In the genomic region with DNA sequence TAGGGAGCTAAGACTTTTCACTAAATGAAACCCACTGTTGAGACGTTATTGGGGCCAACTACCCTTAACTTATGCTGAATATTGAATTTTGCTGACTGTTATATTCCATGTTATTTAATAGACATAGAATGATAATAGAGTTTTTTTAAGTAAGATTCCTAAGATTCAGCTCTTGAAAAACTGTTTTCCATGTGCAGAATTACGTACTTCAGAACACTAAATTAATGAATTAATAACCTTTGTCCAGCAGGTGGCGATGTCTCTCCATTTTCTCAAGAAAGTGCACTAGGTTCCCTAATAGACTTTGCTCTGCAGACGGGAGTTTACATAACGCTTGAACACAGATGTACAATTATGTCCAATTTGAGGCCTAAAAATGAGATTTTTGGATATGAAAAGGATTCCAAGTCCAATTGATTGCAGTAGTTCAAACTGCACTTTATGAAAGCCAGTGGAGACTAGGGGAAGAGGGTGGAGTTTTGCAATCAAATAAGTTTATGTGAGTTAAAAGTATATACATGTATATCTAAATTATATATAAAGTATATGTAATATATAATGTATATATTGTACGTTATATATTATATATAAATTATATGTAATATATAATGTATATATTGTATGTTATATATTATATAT, we compare ENCODE assay signal across 8 cellular contexts.
DNase-seq lines count a peak whose midpoint lies in the region; ATAC-seq and TF ChIP-seq lines count a peak whose summit lies in the region.

No MANE protein-coding gene starts in this region.

- no peak overlapping the region for H2AK9ac ChIP-seq in IMR-90 (replicated peaks; ENCODE audit: low read depth, low read length, poor library complexity)

- H3K27ac ChIP-seq in IMR-90 (ENCODE audit: insufficient read depth, low read length) (no peak overlapping the region), tibial nerve (no peak overlapping the region)

- no peak overlapping the region for H4K5ac ChIP-seq in IMR-90 (ENCODE audit: low read depth, low read length)

- no peak for TF ChIP-seq POLR2A in IMR-90 (IDR thresholded peaks at IDR 0.05; ENCODE audit: low read depth, low read length)
- TF ChIP-seq POLR2A in tibial nerve (IDR thresholded peaks at IDR 0.05), result no peak

- H3K36me3 ChIP-seq in IMR-90 (ENCODE audit: control insufficient read depth, insufficient read depth, low read length), result no peaks in the 10 kb centered on the region
- peaks cover 0 to 20% (median 0%) of the 10 kb centered on the region in 3 donors for H3K36me3 ChIP-seq in tibial nerve

- DNase-seq in DMS 273 treated with DMSO at 0.1 percent for 48 hours (lab: John Stamatoyannopoulos, UW) (peak; percentile 67), IMR-90 (peak; percentile 95), NOMO-1 (lab: John Stamatoyannopoulos, UW; ENCODE audit: unreplicated experiment in 2 of 2) (peak; percentile 61 to 88), natural killer cell (peak; percentile 34), tibial nerve (ENCODE audit: low spot score in 2 of 2) (peak in 1 of 2 donors; percentile 78)
- peak; percentile 87 for DNase-seq in activated CD8-positive, alpha-beta T cell treated with anti-CD3 and anti-CD28 coated beads, Interleukin-2, amount 10 ng/mL, durations not matched to agents 7 days and 5 days

- H3K4me1 ChIP-seq in IMR-90 (ENCODE audit: control insufficient read depth, insufficient read depth, low read length) (peaks cover 20% of the 10 kb centered on the region), tibial nerve (peaks cover 0 to 23% (median 6%) of the 10 kb centered on the region in 4 donors)

- H3K9me1 ChIP-seq in IMR-90 (ENCODE audit: insufficient read depth, low read length), result peaks cover 9% of the 10 kb centered on the region

- 7% methylated on average over 2 of the region's 6 CpGs; no CpG with 5 or more reads in 1 of the 2 experiments for WGBS in IMR-90 (ENCODE audit: extremely low coverage in 2 of 2, insufficient read length in 1 of 2), 2 experiments
- WGBS in tibial nerve, 2 donors, result 8 to 9% methylated on average over 6 of the region's 6 CpGs

- H3K4me3 Mint-ChIP-seq in activated CD8-positive, alpha-beta T cell treated with anti-CD3 and anti-CD28 coated beads, Interleukin-2, amount 10 ng/mL, durations not matched to agents 7 days and 5 days, result no peak overlapping the region
- H3K4me3 Mint-ChIP-seq in natural killer cell, result no peak overlapping the region

- H2AK5ac ChIP-seq in IMR-90 (ENCODE audit: low read depth, low read length), result no peak overlapping the region

- H3K79me1 ChIP-seq in IMR-90 (ENCODE audit: low read depth in 1 of 2, low read length in 2 of 2), result peaks cover 0 to 6% of the 10 kb centered on the region in 2 experiments; a peak in 1 of 4 replicates

- intact Hi-C loops in IMR-90 (cut with micrococcal nuclease) (loop anchor here (1.0 to 5.0 kb wide), 3 partner anchors 51 to 472 kb away; no protein-coding TSS in a partner anchor), natural killer cell (cut with micrococcal nuclease) (loop anchor here (1.0 to 5.0 kb wide), 3 partner anchors 53 to 488 kb away; no protein-coding TSS in a partner anchor)

- in situ Hi-C loops in IMR-90 (cut with MboI; ENCODE audit: low sequenced_read_pairs), result loop anchor here (10.0 kb wide), 1 partner anchor 454 kb away; no protein-coding TSS in a partner anchor

- peaks cover 6% of the 10 kb centered on the region for H3K36me3 Mint-ChIP-seq in activated CD8-positive, alpha-beta T cell treated with anti-CD3 and anti-CD28 coated beads, Interleukin-2, amount 10 ng/mL, durations not matched to agents 7 days and 5 days (ENCODE audit: low read depth)
- no peaks in the 10 kb centered on the region for H3K36me3 Mint-ChIP-seq in natural killer cell

- H3K4me1 Mint-ChIP-seq in activated CD8-positive, alpha-beta T cell treated with anti-CD3 and anti-CD28 coated beads, Interleukin-2, amount 10 ng/mL, durations not matched to agents 7 days and 5 days (ENCODE audit: low read depth), result peaks cover 53% of the 10 kb centered on the region
- H3K4me1 Mint-ChIP-seq in natural killer cell, result peaks cover 5 to 11% of the 10 kb centered on the region in 2 donors

- no peak overlapping the region for H3K56ac ChIP-seq in IMR-90 (ENCODE audit: extremely low read depth, insufficient read depth, low read length)

- no peak overlapping the region for H3K9ac ChIP-seq in IMR-90 (ENCODE audit: low read depth, low read length)

- H3K4me2 ChIP-seq in IMR-90 (ENCODE audit: low read depth, low read length), result no peak overlapping the region

- peak; percentile 90 for TF ChIP-seq RAD21 in IMR-90 (IDR thresholded peaks at IDR 0.05; ENCODE audit: low read length)

- POLR2A ChIA-PET in IMR-90 (lab: Charles Lee; ENCODE audit: unreplicated experiment), result no interaction called here
- POLR2A ChIA-PET in activated CD8-positive, alpha-beta T cell treated with anti-CD3 and anti-CD28 coated beads, Interleukin-2, amount 10 ng/mL, durations not matched to agents 7 days and 5 days (lab: Charles Lee), result interaction anchor here (0.7 to 1.2 kb wide), 2 partner anchors 288 to 403 kb away, joined by 3 read pairs; no protein-coding TSS in a partner anchor

- H3K27me3 ChIP-seq in IMR-90 (ENCODE audit: control insufficient read depth, insufficient read depth, low read length), result no peaks in the 10 kb centered on the region
- H3K27me3 ChIP-seq in tibial nerve, result no peaks in the 10 kb centered on the region

- no peak overlapping the region for H3K4ac ChIP-seq in IMR-90 (ENCODE audit: low read depth, low read length)

- H2AFZ ChIP-seq in IMR-90 (replicated peaks; ENCODE audit: low read length, poor library complexity), result no peak overlapping the region

- H3K23ac ChIP-seq in IMR-90 (ENCODE audit: low read depth, low read length), result no peak overlapping the region

- H3K27me3 Mint-ChIP-seq in activated CD8-positive, alpha-beta T cell treated with anti-CD3 and anti-CD28 coated beads, Interleukin-2, amount 10 ng/mL, durations not matched to agents 7 days and 5 days (ENCODE audit: low read depth), result no peaks in the 10 kb centered on the region
- H3K27me3 Mint-ChIP-seq in natural killer cell (ENCODE audit: low read depth in 2 of 2), result no peaks in the 10 kb centered on the region

- ATAC-seq in IMR-90 (ENCODE audit: low read depth) (no peak; the same call in 1 of the 2 replicates), esophagus mucosa (peak; percentile 49), natural killer cell (peak; percentile 70 to 79 (median 71)), HG03095 (IDR thresholded peaks at IDR 0.05; ENCODE audit: unreplicated experiment) (no peak)
- peak; percentile 62 for ATAC-seq in activated CD8-positive, alpha-beta T cell treated with anti-CD3 and anti-CD28 coated beads, Interleukin-2, amount 10 ng/mL, durations not matched to agents 7 days and 5 days

- H3K14ac ChIP-seq in IMR-90 (replicated peaks; ENCODE audit: low read depth, low read length), result no peak overlapping the region

- no peaks in the 10 kb centered on the region for H4K20me1 ChIP-seq in IMR-90 (ENCODE audit: insufficient read depth, low read length)

- no peak overlapping the region for H2BK120ac ChIP-seq in IMR-90 (ENCODE audit: low read depth, low read length)

- no peak overlapping the region for H2BK5ac ChIP-seq in IMR-90 (ENCODE audit: low read depth, low read length, poor library complexity, severe bottlenecking)

- no peak overlapping the region for H3K18ac ChIP-seq in IMR-90 (ENCODE audit: low read depth, low read length)

- H3K9me3 Mint-ChIP-seq in activated CD8-positive, alpha-beta T cell treated with anti-CD3 and anti-CD28 coated beads, Interleukin-2, amount 10 ng/mL, durations not matched to agents 7 days and 5 days (ENCODE audit: insufficient read depth), result no peaks in the 10 kb centered on the region
- peaks cover 0 to 3% of the 10 kb centered on the region in 2 donors for H3K9me3 Mint-ChIP-seq in natural killer cell

- BruUV-seq in IMR-90 (replicated peaks; lab: Mats Ljungman, UMichigan), result no TSS peak

- H3K27ac Mint-ChIP-seq in activated CD8-positive, alpha-beta T cell treated with anti-CD3 and anti-CD28 coated beads, Interleukin-2, amount 10 ng/mL, durations not matched to agents 7 days and 5 days, result no peak overlapping the region
- no peak overlapping the region for H3K27ac Mint-ChIP-seq in natural killer cell

- H3K9me3 ChIP-seq in IMR-90 (ENCODE audit: control insufficient read depth, insufficient read depth, low read length), result no peaks in the 10 kb centered on the region
- H3K9me3 ChIP-seq in tibial nerve, result peaks cover 0 to 4% (median 0%) of the 10 kb centered on the region in 4 donors

- dilution Hi-C loops in IMR-90 (cut with HindIII; ENCODE audit: low sequenced_read_pairs, unreplicated experiment), result no loop called here

- H3K4me3 ChIP-seq in IMR-90 (ENCODE audit: insufficient read depth, low read depth, low read length) (no peak overlapping the region), tibial nerve (no peak overlapping the region)

- H2BK20ac ChIP-seq in IMR-90 (ENCODE audit: low read depth, low read length), result no peak overlapping the region

- TF ChIP-seq EP300 in tibial nerve (IDR thresholded peaks at IDR 0.05), result peak in 1 of 2 donors; percentile 48

- CTCF ChIA-PET in IMR-90 (lab: Yijun Ruan, JAX), result interaction anchor here (0.6 to 1.2 kb wide), 9 partner anchors 49 to 784 kb away, joined by 3 to 10 read pairs (median 3); no protein-coding TSS in a partner anchor
- CTCF ChIA-PET in activated CD8-positive, alpha-beta T cell treated with anti-CD3 and anti-CD28 coated beads, Interleukin-2, amount 10 ng/mL, durations not matched to agents 7 days and 5 days (lab: Charles Lee), result interaction anchor here (0.7 to 13.2 kb wide), 49 partner anchors 8 to 500 kb away, joined by 3 to 239 read pairs (median 4); partner anchors contain the start of gene ZC3H12D

- TF ChIP-seq CTCF in IMR-90 (conservative IDR thresholded peaks at IDR 0.05; ENCODE audit: low read depth, low read length) (peak; percentile 78), natural killer cell (IDR thresholded peaks at IDR 0.05) (peak; percentile 86), tibial nerve (IDR thresholded peaks at IDR 0.05) (peak; percentile 44 to 88 (median 75))

- no peak overlapping the region for H2BK15ac ChIP-seq in IMR-90 (ENCODE audit: low read depth, low read length)

- H4K91ac ChIP-seq in IMR-90 (ENCODE audit: insufficient read depth, low read depth, low read length), result no peak overlapping the region

- H4K8ac ChIP-seq in IMR-90 (ENCODE audit: low read depth in 2 of 2, low read length in 2 of 2), result no peak overlapping the region

TF ChIP-seq in IMR-90, 13 proteins besides CTCF, POLR2A, EP300 and RAD21:
- peak; percentile 28; the same call in 1 of the 2 replicates for TF ChIP-seq RFX5 (IDR thresholded peaks at IDR 0.05; ENCODE audit: low read depth, low read length)
- no peak for TF ChIP-seq FOS (IDR thresholded peaks at IDR 0.05; ENCODE audit: low read depth, low read length)
- TF ChIP-seq SMC3 (IDR thresholded peaks at IDR 0.05; ENCODE audit: low read depth, low read length), result peak; percentile 85
- peak; percentile 55 for TF ChIP-seq MAFK (IDR thresholded peaks at IDR 0.05; ENCODE audit: low read depth, low read length)
TF ChIP-seq in IMR-90: peak in this region for 3.

Comparison
In these comparisons a context has a peak if more than half of its experiments do, and no peak if none do; other contexts are left out.
1. ATAC-seq: peak in activated CD8-positive, alpha-beta T cell treated with anti-CD3 and anti-CD28 coated beads, Interleukin-2, amount 10 ng/mL, durations not matched to agents 7 days and 5 days (single experiment), esophagus mucosa (single experiment) and natural killer cell (3 of 3); none in IMR-90 (single experiment) and HG03095 (single experiment).
2. Peak in every context shown above with its lines, with median percentiles within 50 percentile points of each other: CTCF ChIP-seq.